8 cellular contexts compared by ENCODE assay signal in the genomic region with DNA sequence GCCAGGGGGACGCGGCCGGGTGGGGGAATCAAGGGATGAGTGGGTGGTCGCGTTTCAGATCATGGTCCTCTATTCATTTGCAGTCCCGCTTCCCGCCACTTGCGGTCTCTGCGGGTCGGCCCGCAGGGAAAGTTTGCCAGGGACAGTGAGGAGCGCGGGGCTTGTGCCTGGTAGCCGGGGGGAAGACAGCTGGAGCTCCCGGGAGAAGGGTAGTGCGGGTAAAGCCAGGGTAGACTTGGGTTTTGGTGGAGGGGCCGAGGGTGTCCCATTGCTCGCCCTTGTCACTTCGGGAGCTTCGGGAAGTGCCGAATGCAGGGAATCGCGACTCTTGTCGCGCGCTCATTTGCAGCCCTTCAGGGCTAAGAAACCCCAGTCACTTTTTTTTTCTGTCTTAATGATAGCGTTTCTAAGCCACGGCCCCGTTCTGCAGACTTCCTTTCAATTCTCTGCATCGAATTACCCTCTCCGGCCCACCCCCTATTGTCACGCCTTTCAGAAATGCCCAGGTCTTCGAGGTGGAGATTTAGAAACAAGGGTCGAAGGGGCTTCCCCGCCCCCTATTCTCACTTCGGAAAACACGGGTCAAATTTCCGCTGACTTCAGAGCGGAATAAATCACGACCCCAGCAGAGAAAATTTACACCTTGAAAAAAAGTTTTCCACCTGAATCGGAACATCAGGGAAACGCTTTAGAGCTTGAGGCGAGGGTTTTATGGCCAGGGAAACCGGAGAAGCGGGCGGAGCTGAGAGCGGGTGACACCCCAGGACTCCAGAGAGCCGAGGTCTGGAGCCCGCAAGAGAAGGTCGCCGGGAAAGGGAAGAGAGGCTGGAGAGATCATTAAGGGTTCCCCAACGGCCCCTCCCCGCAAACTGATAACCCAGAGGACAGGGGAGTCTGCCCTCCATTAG. TPM values are rescaled to one million over a fixed set of nuclear protein-coding genes. Genes with fewer than 3 reads are reported as not detected.
DNase-seq lines count a peak whose midpoint lies in the region; ATAC-seq lines count a peak whose summit lies in the region.

No MANE protein-coding gene starts in this region.

- H3K4me3 ChIP-seq in subcutaneous abdominal adipose tissue (ENCODE audit: low read depth in 1 of 5, low read length in 5 of 5): peak overlapping the region; percentile 55 to 73 (median 63)

- no peaks in the 10 kb centered on the region for H3K9me3 ChIP-seq in subcutaneous abdominal adipose tissue (ENCODE audit: control insufficient read depth in 5 of 5, low read length in 5 of 5)

- H3K27me3 ChIP-seq in subcutaneous abdominal adipose tissue (ENCODE audit: control insufficient read depth in 5 of 5, insufficient read depth in 4 of 5, low read length in 5 of 5): peaks cover 20 to 43% (median 27%) of the 10 kb centered on the region in 5 donors

- H3K9me3 Mint-ChIP-seq in activated CD8-positive, alpha-beta T cell treated with anti-CD3 and anti-CD28 coated beads, Interleukin-2, amount 10 ng/mL, durations not matched to agents 7 days and 5 days (ENCODE audit: insufficient read depth): no peaks in the 10 kb centered on the region

- peak overlapping the region; percentile 76 for H3K4me3 Mint-ChIP-seq in activated CD8-positive, alpha-beta T cell treated with anti-CD3 and anti-CD28 coated beads, Interleukin-2, amount 10 ng/mL, durations not matched to agents 7 days and 5 days

- peaks cover 0 to 32% (median 24%) of the 10 kb centered on the region in 5 donors for H3K4me1 ChIP-seq in subcutaneous abdominal adipose tissue (ENCODE audit: control insufficient read depth in 5 of 5, insufficient read depth in 5 of 5, low read length in 5 of 5)

- CTCF ChIA-PET in activated CD8-positive, alpha-beta T cell treated with anti-CD3 and anti-CD28 coated beads, Interleukin-2, amount 10 ng/mL, durations not matched to agents 7 days and 5 days (lab: Charles Lee): no interaction called here

- H3K27ac Mint-ChIP-seq in activated CD8-positive, alpha-beta T cell treated with anti-CD3 and anti-CD28 coated beads, Interleukin-2, amount 10 ng/mL, durations not matched to agents 7 days and 5 days: no peak overlapping the region

- no peak overlapping the region for H3K27ac ChIP-seq in subcutaneous abdominal adipose tissue (ENCODE audit: low read depth, low read length)

- DNase-seq in NCI-H82 (lab: John Stamatoyannopoulos, UW) (peak; percentile 9), NCI-H82 treated with DMSO at 0.1 percent for 48 hours (lab: John Stamatoyannopoulos, UW; ENCODE audit: unreplicated experiment) (no peak), iPS-NIHi11 (ENCODE audit: low spot score) (peak; percentile 31), SHP77 (lab: John Stamatoyannopoulos, UW) (no peak)
- no peak for DNase-seq in activated CD8-positive, alpha-beta T cell treated with anti-CD3 and anti-CD28 coated beads, Interleukin-2, amount 10 ng/mL, durations not matched to agents 7 days and 5 days
- no peak for DNase-seq in activated effector memory CD4-positive, alpha-beta T cell treated with Interleukin-2 at 50 U/mL for 16 hours

- POLR2A ChIA-PET in activated CD8-positive, alpha-beta T cell treated with anti-CD3 and anti-CD28 coated beads, Interleukin-2, amount 10 ng/mL, durations not matched to agents 7 days and 5 days (lab: Charles Lee): no interaction called here

- no peaks in the 10 kb centered on the region for H3K36me3 Mint-ChIP-seq in activated CD8-positive, alpha-beta T cell treated with anti-CD3 and anti-CD28 coated beads, Interleukin-2, amount 10 ng/mL, durations not matched to agents 7 days and 5 days (ENCODE audit: low read depth)

- peak overlapping the region in 2 of 5 donors; percentile 20 to 41 for H3K9ac ChIP-seq in subcutaneous abdominal adipose tissue (ENCODE audit: low read length in 5 of 5)

- H3K36me3 ChIP-seq in subcutaneous abdominal adipose tissue (ENCODE audit: control insufficient read depth in 5 of 5, insufficient read depth in 5 of 5, low read length in 5 of 5): no peaks in the 10 kb centered on the region

- H3K4me1 Mint-ChIP-seq in activated CD8-positive, alpha-beta T cell treated with anti-CD3 and anti-CD28 coated beads, Interleukin-2, amount 10 ng/mL, durations not matched to agents 7 days and 5 days (ENCODE audit: low read depth): peaks cover 25% of the 10 kb centered on the region

- no peak for ATAC-seq in activated CD8-positive, alpha-beta T cell treated with anti-CD3 and anti-CD28 coated beads, Interleukin-2, amount 10 ng/mL, durations not matched to agents 7 days and 5 days
- ATAC-seq in GM19463 (IDR thresholded peaks at IDR 0.05; ENCODE audit: unreplicated experiment): no peak

- H3K27me3 Mint-ChIP-seq in activated CD8-positive, alpha-beta T cell treated with anti-CD3 and anti-CD28 coated beads, Interleukin-2, amount 10 ng/mL, durations not matched to agents 7 days and 5 days (ENCODE audit: low read depth): peaks cover 65% of the 10 kb centered on the region

RNA-seq across cellular contexts. Expression of a gene that starts 1.4 kb away (rescaled TPM):
- under 1 TPM; 0.50 to 0.76 TPM for total RNA-seq in activated CD8-positive, alpha-beta T cell treated with anti-CD3 and anti-CD28 coated beads, Interleukin-2, amount 10 ng/mL, durations not matched to agents 7 days and 5 days

Comparison
In these comparisons a context has a peak if more than half of its experiments do, and no peak if none do; other contexts are left out.
1. DNase-seq: peak in NCI-H82 (single experiment) and iPS-NIHi11 (single experiment); none in NCI-H82 treated with DMSO at 0.1 percent for 48 hours (single experiment), activated CD8-positive, alpha-beta T cell treated with anti-CD3 and anti-CD28 coated beads, Interleukin-2, amount 10 ng/mL, durations not matched to agents 7 days and 5 days (single experiment), activated effector memory CD4-positive, alpha-beta T cell treated with Interleukin-2 at 50 U/mL for 16 hours (single experiment) and SHP77 (0 of 2).